ENCODE assay signal across 1 cellular context in the genomic region with DNA sequence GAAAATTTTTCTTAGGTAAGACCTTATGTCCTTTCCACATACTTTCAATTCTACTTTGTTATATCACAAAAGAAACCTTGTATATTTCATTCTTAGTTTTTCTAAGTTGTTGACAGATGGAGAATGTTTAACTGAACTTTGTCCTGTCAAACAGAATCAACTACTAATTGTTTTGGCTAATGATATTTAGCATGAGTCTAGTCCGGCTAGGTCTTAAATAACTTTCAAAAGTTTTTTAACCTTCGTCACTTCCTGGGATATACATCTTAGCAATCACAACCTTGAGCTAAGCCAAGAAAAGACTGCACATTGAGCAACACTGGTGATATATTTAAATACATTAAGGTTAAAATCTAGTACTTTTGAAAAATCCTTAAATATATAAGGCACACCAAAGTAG.
A peak's percentile ranks its signal among the peaks of the same experiment; 100 is the strongest.
TF ChIP-seq lines count a peak whose summit lies in the region.

No MANE protein-coding gene starts in this region.

TF ChIP-seq in HepG2, 621 proteins besides CTCF, POLR2A, EP300 and RAD21 (continued from another document and continues in another):
- TF ChIP-seq, protein P1, sequence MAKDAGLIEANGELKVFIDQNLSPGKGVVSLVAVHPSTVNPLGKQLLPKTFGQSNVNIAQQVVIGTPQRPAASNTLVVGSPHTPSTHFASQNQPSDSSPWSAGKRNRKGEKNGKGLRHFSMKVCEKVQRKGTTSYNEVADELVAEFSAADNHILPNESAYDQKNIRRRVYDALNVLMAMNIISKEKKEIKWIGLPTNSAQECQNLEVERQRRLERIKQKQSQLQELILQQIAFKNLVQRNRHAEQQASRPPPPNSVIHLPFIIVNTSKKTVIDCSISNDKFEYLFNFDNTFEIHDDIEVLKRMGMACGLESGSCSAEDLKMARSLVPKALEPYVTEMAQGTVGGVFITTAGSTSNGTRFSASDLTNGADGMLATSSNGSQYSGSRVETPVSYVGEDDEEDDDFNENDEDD (CRISPR knock-in tag; IDR thresholded peaks at IDR 0.05; ENCODE audit: borderline replicate concordance), result no peak
- TF ChIP-seq, protein P2, sequence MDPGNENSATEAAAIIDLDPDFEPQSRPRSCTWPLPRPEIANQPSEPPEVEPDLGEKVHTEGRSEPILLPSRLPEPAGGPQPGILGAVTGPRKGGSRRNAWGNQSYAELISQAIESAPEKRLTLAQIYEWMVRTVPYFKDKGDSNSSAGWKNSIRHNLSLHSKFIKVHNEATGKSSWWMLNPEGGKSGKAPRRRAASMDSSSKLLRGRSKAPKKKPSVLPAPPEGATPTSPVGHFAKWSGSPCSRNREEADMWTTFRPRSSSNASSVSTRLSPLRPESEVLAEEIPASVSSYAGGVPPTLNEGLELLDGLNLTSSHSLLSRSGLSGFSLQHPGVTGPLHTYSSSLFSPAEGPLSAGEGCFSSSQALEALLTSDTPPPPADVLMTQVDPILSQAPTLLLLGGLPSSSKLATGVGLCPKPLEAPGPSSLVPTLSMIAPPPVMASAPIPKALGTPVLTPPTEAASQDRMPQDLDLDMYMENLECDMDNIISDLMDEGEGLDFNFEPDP (CRISPR knock-in tag; conservative IDR thresholded peaks at IDR 0.05), result no peak
- TF ChIP-seq MED13 (CRISPR knock-in tag; IDR thresholded peaks at IDR 0.05) (no peak), NFKB2 (CRISPR knock-in tag; IDR thresholded peaks at IDR 0.05; ENCODE audit: borderline replicate concordance) (no peak), KDM5B (CRISPR knock-in tag; IDR thresholded peaks at IDR 0.05; ENCODE audit: borderline replicate concordance) (no peak), RCOR2 (CRISPR knock-in tag; IDR thresholded peaks at IDR 0.05) (0 out of 2 replicates have a peak, but pooled peaks have one; percentile 24), ZNF34 (CRISPR knock-in tag; IDR thresholded peaks at IDR 0.05; ENCODE audit: borderline replicate concordance) (no peak), ISX (CRISPR knock-in tag; conservative IDR thresholded peaks at IDR 0.05) (no peak), MIER3 (CRISPR knock-in tag; IDR thresholded peaks at IDR 0.05; ENCODE audit: borderline replicate concordance) (no peak), RXRB (CRISPR knock-in tag; IDR thresholded peaks at IDR 0.05; ENCODE audit: borderline replicate concordance) (peak; percentile 31; the same call in 1 of the 2 replicates), MED1 (CRISPR knock-in tag; IDR thresholded peaks at IDR 0.05) (0 out of 2 replicates have a peak, but pooled peaks have one; percentile 69), JDP2 (CRISPR knock-in tag; IDR thresholded peaks at IDR 0.05; ENCODE audit: borderline replicate concordance) (no peak), HNF4A (CRISPR knock-in tag; IDR thresholded peaks at IDR 0.05) (peak; percentile 83), ATF1 (CRISPR knock-in tag; IDR thresholded peaks at IDR 0.05) (peak; percentile 53; the same call in 1 of the 2 replicates), TEAD3 (CRISPR knock-in tag; optimal IDR thresholded peaks at IDR 0.05; ENCODE audit: borderline replicate concordance) (no peak), ZNF224 (CRISPR knock-in tag; IDR thresholded peaks at IDR 0.05) (no peak), NR1H2 (CRISPR knock-in tag; IDR thresholded peaks at IDR 0.05; ENCODE audit: borderline replicate concordance, low read depth) (no peak), NFIC (IDR thresholded peaks at IDR 0.05; ENCODE audit: low read length) (peak; percentile 70; the same call in 1 of the 2 replicates), ZNF883 (CRISPR knock-in tag; IDR thresholded peaks at IDR 0.05; ENCODE audit: not compliant biosample characterization) (no peak), EZH2 (conservative IDR thresholded peaks at IDR 0.05; ENCODE audit: low read depth, low read length) (no peak), KAT8 (CRISPR knock-in tag; IDR thresholded peaks at IDR 0.05) (no peak), ZNF333 (CRISPR knock-in tag; IDR thresholded peaks at IDR 0.05; ENCODE audit: borderline replicate concordance) (no peak), ISL2 (CRISPR knock-in tag; IDR thresholded peaks at IDR 0.05) (peak; percentile 74; the same call in 1 of the 2 replicates), GABPA (IDR thresholded peaks at IDR 0.05; ENCODE audit: low read depth, low read length) (no peak), GABPA (CRISPR knock-in tag; IDR thresholded peaks at IDR 0.05; ENCODE audit: low read depth) (peak; percentile 63), ZSCAN30 (CRISPR knock-in tag; IDR thresholded peaks at IDR 0.05) (no peak), ZMYM2 (CRISPR knock-in tag; IDR thresholded peaks at IDR 0.05) (no peak), TBX3 (IDR thresholded peaks at IDR 0.05; ENCODE audit: borderline replicate concordance) (0 out of 2 replicates have a peak, but pooled peaks have one; percentile 10), ZNF441 (CRISPR knock-in tag; IDR thresholded peaks at IDR 0.05; ENCODE audit: borderline replicate concordance) (no peak), ZNF564 (CRISPR knock-in tag; IDR thresholded peaks at IDR 0.05) (no peak), RBFOX2 (IDR thresholded peaks at IDR 0.05; ENCODE audit: low read depth, low read length) (no peak), RFX1 (IDR thresholded peaks at IDR 0.05) (no peak)
- TF ChIP-seq, protein P3, sequence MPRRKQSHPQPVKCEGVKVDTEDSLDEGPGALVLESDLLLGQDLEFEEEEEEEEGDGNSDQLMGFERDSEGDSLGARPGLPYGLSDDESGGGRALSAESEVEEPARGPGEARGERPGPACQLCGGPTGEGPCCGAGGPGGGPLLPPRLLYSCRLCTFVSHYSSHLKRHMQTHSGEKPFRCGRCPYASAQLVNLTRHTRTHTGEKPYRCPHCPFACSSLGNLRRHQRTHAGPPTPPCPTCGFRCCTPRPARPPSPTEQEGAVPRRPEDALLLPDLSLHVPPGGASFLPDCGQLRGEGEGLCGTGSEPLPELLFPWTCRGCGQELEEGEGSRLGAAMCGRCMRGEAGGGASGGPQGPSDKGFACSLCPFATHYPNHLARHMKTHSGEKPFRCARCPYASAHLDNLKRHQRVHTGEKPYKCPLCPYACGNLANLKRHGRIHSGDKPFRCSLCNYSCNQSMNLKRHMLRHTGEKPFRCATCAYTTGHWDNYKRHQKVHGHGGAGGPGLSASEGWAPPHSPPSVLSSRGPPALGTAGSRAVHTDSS (CRISPR knock-in tag; conservative IDR thresholded peaks at IDR 0.05), result no peak
- TF ChIP-seq, protein P4, sequence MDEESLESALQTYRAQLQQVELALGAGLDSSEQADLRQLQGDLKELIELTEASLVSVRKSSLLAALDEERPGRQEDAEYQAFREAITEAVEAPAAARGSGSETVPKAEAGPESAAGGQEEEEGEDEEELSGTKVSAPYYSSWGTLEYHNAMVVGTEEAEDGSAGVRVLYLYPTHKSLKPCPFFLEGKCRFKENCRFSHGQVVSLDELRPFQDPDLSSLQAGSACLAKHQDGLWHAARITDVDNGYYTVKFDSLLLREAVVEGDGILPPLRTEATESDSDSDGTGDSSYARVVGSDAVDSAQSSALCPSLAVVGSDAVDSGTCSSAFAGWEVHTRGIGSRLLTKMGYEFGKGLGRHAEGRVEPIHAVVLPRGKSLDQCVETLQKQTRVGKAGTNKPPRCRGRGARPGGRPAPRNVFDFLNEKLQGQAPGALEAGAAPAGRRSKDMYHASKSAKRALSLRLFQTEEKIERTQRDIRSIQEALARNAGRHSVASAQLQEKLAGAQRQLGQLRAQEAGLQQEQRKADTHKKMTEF (CRISPR knock-in tag; IDR thresholded peaks at IDR 0.05), result peak; percentile 63; the same call in 1 of the 2 replicates
- TF ChIP-seq, protein P5, sequence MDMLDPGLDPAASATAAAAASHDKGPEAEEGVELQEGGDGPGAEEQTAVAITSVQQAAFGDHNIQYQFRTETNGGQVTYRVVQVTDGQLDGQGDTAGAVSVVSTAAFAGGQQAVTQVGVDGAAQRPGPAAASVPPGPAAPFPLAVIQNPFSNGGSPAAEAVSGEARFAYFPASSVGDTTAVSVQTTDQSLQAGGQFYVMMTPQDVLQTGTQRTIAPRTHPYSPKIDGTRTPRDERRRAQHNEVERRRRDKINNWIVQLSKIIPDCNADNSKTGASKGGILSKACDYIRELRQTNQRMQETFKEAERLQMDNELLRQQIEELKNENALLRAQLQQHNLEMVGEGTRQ (IDR thresholded peaks at IDR 0.05; ENCODE audit: low read depth, low read length), result no peak
- TF ChIP-seq, protein P5 (CRISPR knock-in tag; IDR thresholded peaks at IDR 0.05; ENCODE audit: borderline replicate concordance), result no peak
- TF ChIP-seq, protein P6, sequence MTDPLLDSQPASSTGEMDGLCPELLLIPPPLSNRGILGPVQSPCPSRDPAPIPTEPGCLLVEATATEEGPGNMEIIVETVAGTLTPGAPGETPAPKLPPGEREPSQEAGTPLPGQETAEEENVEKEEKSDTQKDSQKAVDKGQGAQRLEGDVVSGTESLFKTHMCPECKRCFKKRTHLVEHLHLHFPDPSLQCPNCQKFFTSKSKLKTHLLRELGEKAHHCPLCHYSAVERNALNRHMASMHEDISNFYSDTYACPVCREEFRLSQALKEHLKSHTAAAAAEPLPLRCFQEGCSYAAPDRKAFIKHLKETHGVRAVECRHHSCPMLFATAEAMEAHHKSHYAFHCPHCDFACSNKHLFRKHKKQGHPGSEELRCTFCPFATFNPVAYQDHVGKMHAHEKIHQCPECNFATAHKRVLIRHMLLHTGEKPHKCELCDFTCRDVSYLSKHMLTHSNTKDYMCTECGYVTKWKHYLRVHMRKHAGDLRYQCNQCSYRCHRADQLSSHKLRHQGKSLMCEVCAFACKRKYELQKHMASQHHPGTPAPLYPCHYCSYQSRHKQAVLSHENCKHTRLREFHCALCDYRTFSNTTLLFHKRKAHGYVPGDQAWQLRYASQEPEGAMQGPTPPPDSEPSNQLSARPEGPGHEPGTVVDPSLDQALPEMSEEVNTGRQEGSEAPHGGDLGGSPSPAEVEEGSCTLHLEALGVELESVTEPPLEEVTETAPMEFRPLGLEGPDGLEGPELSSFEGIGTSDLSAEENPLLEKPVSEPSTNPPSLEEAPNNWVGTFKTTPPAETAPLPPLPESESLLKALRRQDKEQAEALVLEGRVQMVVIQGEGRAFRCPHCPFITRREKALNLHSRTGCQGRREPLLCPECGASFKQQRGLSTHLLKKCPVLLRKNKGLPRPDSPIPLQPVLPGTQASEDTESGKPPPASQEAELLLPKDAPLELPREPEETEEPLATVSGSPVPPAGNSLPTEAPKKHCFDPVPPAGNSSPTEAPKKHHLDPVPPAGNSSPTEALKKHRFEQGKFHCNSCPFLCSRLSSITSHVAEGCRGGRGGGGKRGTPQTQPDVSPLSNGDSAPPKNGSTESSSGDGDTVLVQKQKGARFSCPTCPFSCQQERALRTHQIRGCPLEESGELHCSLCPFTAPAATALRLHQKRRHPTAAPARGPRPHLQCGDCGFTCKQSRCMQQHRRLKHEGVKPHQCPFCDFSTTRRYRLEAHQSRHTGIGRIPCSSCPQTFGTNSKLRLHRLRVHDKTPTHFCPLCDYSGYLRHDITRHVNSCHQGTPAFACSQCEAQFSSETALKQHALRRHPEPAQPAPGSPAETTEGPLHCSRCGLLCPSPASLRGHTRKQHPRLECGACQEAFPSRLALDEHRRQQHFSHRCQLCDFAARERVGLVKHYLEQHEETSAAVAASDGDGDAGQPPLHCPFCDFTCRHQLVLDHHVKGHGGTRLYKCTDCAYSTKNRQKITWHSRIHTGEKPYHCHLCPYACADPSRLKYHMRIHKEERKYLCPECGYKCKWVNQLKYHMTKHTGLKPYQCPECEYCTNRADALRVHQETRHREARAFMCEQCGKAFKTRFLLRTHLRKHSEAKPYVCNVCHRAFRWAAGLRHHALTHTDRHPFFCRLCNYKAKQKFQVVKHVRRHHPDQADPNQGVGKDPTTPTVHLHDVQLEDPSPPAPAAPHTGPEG (CRISPR knock-in tag; IDR thresholded peaks at IDR 0.05), result no peak
- TF ChIP-seq, protein P7, sequence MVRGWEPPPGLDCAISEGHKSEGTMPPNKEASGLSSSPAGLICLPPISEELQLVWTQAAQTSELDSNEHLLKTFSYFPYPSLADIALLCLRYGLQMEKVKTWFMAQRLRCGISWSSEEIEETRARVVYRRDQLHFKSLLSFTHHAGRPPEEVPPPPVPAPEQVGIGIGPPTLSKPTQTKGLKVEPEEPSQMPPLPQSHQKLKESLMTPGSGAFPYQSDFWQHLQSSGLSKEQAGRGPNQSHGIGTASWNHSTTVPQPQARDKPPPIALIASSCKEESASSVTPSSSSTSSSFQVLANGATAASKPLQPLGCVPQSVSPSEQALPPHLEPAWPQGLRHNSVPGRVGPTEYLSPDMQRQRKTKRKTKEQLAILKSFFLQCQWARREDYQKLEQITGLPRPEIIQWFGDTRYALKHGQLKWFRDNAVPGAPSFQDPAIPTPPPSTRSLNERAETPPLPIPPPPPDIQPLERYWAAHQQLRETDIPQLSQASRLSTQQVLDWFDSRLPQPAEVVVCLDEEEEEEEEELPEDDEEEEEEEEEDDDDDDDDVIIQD (CRISPR knock-in tag; IDR thresholded peaks at IDR 0.05; ENCODE audit: low read depth), result peak; percentile 87
- TF ChIP-seq, protein P8, sequence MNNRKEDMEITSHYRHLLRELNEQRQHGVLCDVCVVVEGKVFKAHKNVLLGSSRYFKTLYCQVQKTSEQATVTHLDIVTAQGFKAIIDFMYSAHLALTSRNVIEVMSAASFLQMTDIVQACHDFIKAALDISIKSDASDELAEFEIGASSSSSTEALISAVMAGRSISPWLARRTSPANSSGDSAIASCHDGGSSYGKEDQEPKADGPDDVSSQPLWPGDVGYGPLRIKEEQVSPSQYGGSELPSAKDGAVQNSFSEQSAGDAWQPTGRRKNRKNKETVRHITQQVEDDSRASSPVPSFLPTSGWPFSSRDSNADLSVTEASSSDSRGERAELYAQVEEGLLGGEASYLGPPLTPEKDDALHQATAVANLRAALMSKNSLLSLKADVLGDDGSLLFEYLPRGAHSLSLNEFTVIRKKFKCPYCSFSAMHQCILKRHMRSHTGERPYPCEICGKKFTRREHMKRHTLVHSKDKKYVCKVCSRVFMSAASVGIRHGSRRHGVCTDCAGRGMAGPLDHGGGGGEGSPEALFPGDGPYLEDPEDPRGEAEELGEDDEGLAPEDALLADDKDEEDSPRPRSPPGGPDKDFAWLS (CRISPR knock-in tag; IDR thresholded peaks at IDR 0.05; ENCODE audit: borderline replicate concordance), result no peak
